In genomic region chr2:121810959-121811853, GRCh38 we compare ENCODE assay signal across 8 cellular contexts. TPM values are rescaled to one million over a fixed set of nuclear protein-coding genes. Genes with fewer than 3 reads are reported as not detected.
A peak's percentile ranks its signal among the peaks of the same experiment; 100 is the strongest.
DNase-seq lines count a peak whose midpoint lies in the region; ATAC-seq, FAIRE-seq and TF ChIP-seq lines count a peak whose summit lies in the region.

No MANE protein-coding gene starts in this region.

- DNase-seq in AG09319 (ENCODE audit: extremely low read depth, low read depth), result peak; percentile 37
- no peak for DNase-seq in GM12891 (ENCODE audit: insufficient read length, low spot score)
- peak; percentile 41 to 77 (median 45) for DNase-seq in NCI-H1417 (lab: John Stamatoyannopoulos, UW)
- DNase-seq in T1000 (lab: John Stamatoyannopoulos, UW), result peak; percentile 8
- DNase-seq in fibroblast of the aortic adventitia (ENCODE audit: low read depth), result peak; percentile 71
- peak; percentile 44 for DNase-seq in occipital lobe (lab: John Stamatoyannopoulos, UW)

- FAIRE-seq in GM12891 (lab: Jason Lieb, UNC), result peak; percentile 86

- H3K4me3 ChIP-seq in fibroblast of the aortic adventitia (ENCODE audit: low read depth, low read length), result no peak overlapping the region

- no peak for TF ChIP-seq POLR2A in GM12891 (IDR thresholded peaks at IDR 0.05; ENCODE audit: low read depth, low read length)

- TF ChIP-seq CTCF in AG09319 (IDR thresholded peaks at IDR 0.05; ENCODE audit: low read depth, low read length), result peak; percentile 65
- peak; percentile 62 for TF ChIP-seq CTCF in fibroblast of the aortic adventitia (IDR thresholded peaks at IDR 0.05; ENCODE audit: insufficient read depth, low read length)

- ATAC-seq in HG02870 (IDR thresholded peaks at IDR 0.05; ENCODE audit: unreplicated experiment) (peak; percentile 90), GM18873 (IDR thresholded peaks at IDR 0.05; ENCODE audit: low FRiP score, unreplicated experiment) (no peak)

TF ChIP-seq in GM12891, 5 proteins besides CTCF, POLR2A, EP300 and RAD21:
- TF ChIP-seq TAF1 (IDR thresholded peaks at IDR 0.05; ENCODE audit: low read depth, low read length) (no peak), SPI1 (IDR thresholded peaks at IDR 0.05; ENCODE audit: low read depth, low read length) (no peak), POU2F2 (IDR thresholded peaks at IDR 0.05; ENCODE audit: low read depth, low read length) (no peak), PAX5 (IDR thresholded peaks at IDR 0.05; ENCODE audit: insufficient read depth, low read length, severe bottlenecking) (no peak), POLR2AphosphoS5 (IDR thresholded peaks at IDR 0.05; ENCODE audit: low read depth, low read length) (no peak)

RNA-seq across cellular contexts. Expression of gene TSN, which starts 55.8 kb away (rescaled TPM):
- polyA plus RNA-seq in GM12891 (2012; ENCODE audit: low read depth, missing spikeins), result 27.5 TPM
- total RNA-seq in fibroblast of the aortic adventitia (ENCODE audit: low replicate concordance) (56.8 and 69.0 TPM in 2 replicates), occipital lobe (78.3 TPM)
